In the genomic region with DNA sequence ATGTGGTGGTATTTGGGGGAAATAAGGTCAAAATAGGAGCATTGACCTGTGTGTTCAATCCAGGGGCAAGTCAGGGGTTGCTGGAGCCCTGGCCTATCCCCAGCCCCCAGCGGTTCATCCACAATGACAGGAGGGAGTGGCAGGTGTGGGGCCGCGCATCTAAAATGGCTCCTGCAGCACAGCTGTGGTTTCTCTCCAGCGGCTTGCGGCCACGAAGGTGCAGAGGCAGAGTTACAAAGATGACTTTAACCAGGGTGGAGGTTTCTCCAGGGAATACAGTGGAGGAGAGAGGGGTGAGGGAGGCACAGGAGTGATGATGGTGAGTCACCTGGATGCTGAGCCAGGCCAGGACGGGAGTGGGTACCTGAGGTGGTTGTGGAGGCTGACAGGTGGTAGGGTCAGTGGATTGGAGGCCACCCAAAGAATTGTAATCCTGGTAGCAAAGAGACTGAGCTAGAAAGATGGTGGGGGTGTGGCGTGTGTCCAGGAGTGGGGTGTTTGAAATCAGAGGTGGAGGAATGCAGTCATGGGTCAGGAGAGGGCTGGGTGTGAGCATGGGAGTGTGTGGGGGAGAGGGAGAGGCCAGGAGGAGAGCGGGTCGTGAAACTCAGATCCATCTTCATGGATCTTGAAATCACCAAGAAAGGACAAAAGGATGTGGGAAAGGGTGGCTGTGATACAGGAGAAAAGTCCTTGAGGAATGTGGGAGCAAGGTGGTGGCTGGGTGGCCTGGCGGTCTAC, we compare ENCODE assay signal across 12 cellular contexts.
A peak's percentile ranks its signal among the peaks of the same experiment; 100 is the strongest.
DNase-seq lines count a peak whose midpoint lies in the region; ATAC-seq and TF ChIP-seq lines count a peak whose summit lies in the region.
"Had no signal": no experiment of that assay in that cellular context is flagged by ENCODE, and none has a peak within 500 bp of the region (broad histone marks: within the 10 kb centered on the region; RNA-seq: fewer than 3 reads in every experiment).

No MANE protein-coding gene starts in this region.

- no peaks in the 10 kb centered on the region for H3K79me2 ChIP-seq in DND-41 (ENCODE audit: insufficient read depth, low read length)
- H3K79me2 ChIP-seq in trophoblast cell (ENCODE audit: control insufficient read depth, insufficient read depth, low read length, poor library complexity) = no peaks in the 10 kb centered on the region

- H2AFZ ChIP-seq in DND-41 (ENCODE audit: low read depth, low read length) (no peak overlapping the region), trophoblast cell (ENCODE audit: insufficient read depth, low read length, poor library complexity) (no peak overlapping the region)

- H3K27me3 ChIP-seq in DND-41 (ENCODE audit: insufficient read depth, low read length, poor library complexity) = no peaks in the 10 kb centered on the region
- no peaks in the 10 kb centered on the region for H3K27me3 ChIP-seq in trophoblast cell (ENCODE audit: insufficient read depth, low read length)
- H3K27me3 ChIP-seq: cardiac muscle cell had no signal

- no peak overlapping the region for H2AK5ac ChIP-seq in trophoblast cell (ENCODE audit: low read length)

- no peak overlapping the region for H3K4me3 Mint-ChIP-seq in chondrocyte (ENCODE audit: unreplicated experiment)
- H3K4me3 Mint-ChIP-seq in stimulated activated effector memory CD8-positive, alpha-beta T cell treated with anti-CD3 and anti-CD28 coated beads, Interleukin-12 subunit alpha, Interleukin-12 subunit beta, amount 100 ng/mL, for 72 hours = no peak overlapping the region
- H3K4me3 Mint-ChIP-seq: activated T-cell treated with anti-CD3 and anti-CD28 coated beads, Interleukin-2, amount 50 U/mL, for 72 hours had no signal

- H3K4me1 ChIP-seq in DND-41 (ENCODE audit: insufficient read depth, low read length) = no peaks in the 10 kb centered on the region
- peaks cover 24 to 29% of the 10 kb centered on the region in 2 experiments for H3K4me1 ChIP-seq in trophoblast cell (ENCODE audit: control insufficient read depth in 1 of 2, insufficient read depth in 2 of 2, low read length in 2 of 2)

- H3K4ac ChIP-seq in trophoblast cell (ENCODE audit: low read depth, low read length) = no peak overlapping the region

- no peaks in the 10 kb centered on the region for H3K9me3 Mint-ChIP-seq in chondrocyte (ENCODE audit: low read depth)
- H3K9me3 Mint-ChIP-seq in stimulated activated effector memory CD8-positive, alpha-beta T cell treated with anti-CD3 and anti-CD28 coated beads, Interleukin-12 subunit alpha, Interleukin-12 subunit beta, amount 100 ng/mL, for 72 hours = no peaks in the 10 kb centered on the region
- H3K9me3 Mint-ChIP-seq: activated T-cell treated with anti-CD3 and anti-CD28 coated beads, Interleukin-2, amount 50 U/mL, for 72 hours had no signal

- no peaks in the 10 kb centered on the region for H3K27me3 Mint-ChIP-seq in chondrocyte (ENCODE audit: low read depth)

- H2BK12ac ChIP-seq in trophoblast cell (ENCODE audit: low read length) = peak overlapping the region; percentile 59

- DNase-seq in DND-41 (peak; percentile 33), M059J (ENCODE audit: low read depth) (peak; percentile 39), chondrocyte (ENCODE audit: low spot score) (no peak), trophoblast cell (no peak), iPS-NIHi11 (ENCODE audit: low spot score) (no peak)
- no peak for DNase-seq in stimulated activated effector memory CD8-positive, alpha-beta T cell treated with anti-CD3 and anti-CD28 coated beads, Interleukin-12 subunit alpha, Interleukin-12 subunit beta, amount 100 ng/mL, for 72 hours (ENCODE audit: low spot score in 2 of 2)
- no peak for DNase-seq in activated CD4-positive, CD25-positive, alpha-beta regulatory T cell treated with anti-CD3 and anti-CD28 coated beads, Interleukin-2, amount 50 U/mL, for 72 hours
- DNase-seq: activated CD4-positive, CD25-positive, alpha-beta regulatory T cell; activated T-cell treated with anti-CD3 and anti-CD28 coated beads, Interleukin-2, amount 50 U/mL, for 72 hours; SHP77 had no signal

- H2BK5ac ChIP-seq in trophoblast cell (ENCODE audit: low read depth, low read length, poor library complexity) = no peak overlapping the region

- H3K18ac ChIP-seq in trophoblast cell (ENCODE audit: low read length) = no peak overlapping the region

- H4K12ac ChIP-seq in trophoblast cell (ENCODE audit: low read depth, low read length) = no peak overlapping the region

- H3K4me1 Mint-ChIP-seq in chondrocyte (ENCODE audit: low read depth) = peaks cover 83% of the 10 kb centered on the region
- H3K4me1 Mint-ChIP-seq in stimulated activated effector memory CD8-positive, alpha-beta T cell treated with anti-CD3 and anti-CD28 coated beads, Interleukin-12 subunit alpha, Interleukin-12 subunit beta, amount 100 ng/mL, for 72 hours = peaks cover 9% of the 10 kb centered on the region

- peaks cover 2% of the 10 kb centered on the region; the same call in 1 of the 2 replicates for H4K20me1 ChIP-seq in DND-41 (ENCODE audit: insufficient read depth, low read length)

- H3K79me1 ChIP-seq in trophoblast cell (ENCODE audit: low read length) = peaks cover 14% of the 10 kb centered on the region

- ATAC-seq in DND-41 (ENCODE audit: insufficient read depth, low read depth) (peak; percentile 81), GM18517 (IDR thresholded peaks at IDR 0.05; ENCODE audit: unreplicated experiment) (no peak)
- ATAC-seq in stimulated activated effector memory CD8-positive, alpha-beta T cell treated with anti-CD3 and anti-CD28 coated beads, Interleukin-12 subunit alpha, Interleukin-12 subunit beta, amount 100 ng/mL, for 72 hours = no peak
- ATAC-seq: activated T-cell treated with anti-CD3 and anti-CD28 coated beads, Interleukin-2, amount 50 U/mL, for 72 hours had no signal

- no peak overlapping the region for H4K8ac ChIP-seq in trophoblast cell (ENCODE audit: low read depth, low read length)

- peak overlapping the region; percentile 3 for H4K91ac ChIP-seq in trophoblast cell (ENCODE audit: low read depth, low read length)

- H3K23ac ChIP-seq in trophoblast cell (ENCODE audit: low read length) = no peak overlapping the region

- peaks cover 19% of the 10 kb centered on the region for H3K36me3 Mint-ChIP-seq in chondrocyte (ENCODE audit: low read depth)
- no peaks in the 10 kb centered on the region for H3K36me3 Mint-ChIP-seq in stimulated activated effector memory CD8-positive, alpha-beta T cell treated with anti-CD3 and anti-CD28 coated beads, Interleukin-12 subunit alpha, Interleukin-12 subunit beta, amount 100 ng/mL, for 72 hours

- TF ChIP-seq CTCF in DND-41 (IDR thresholded peaks at IDR 0.05; ENCODE audit: borderline replicate concordance, extremely low read depth, low read length, poor library complexity, severe bottlenecking) (no peak), chondrocyte (IDR thresholded peaks at IDR 0.05) (no peak)

- H3K27ac ChIP-seq in DND-41 (ENCODE audit: low read length) (no peak overlapping the region), trophoblast cell (ENCODE audit: low read depth, low read length) (peak overlapping the region; percentile 91)
- H3K27ac ChIP-seq: cardiac muscle cell had no signal

- H3K9ac ChIP-seq in DND-41 (ENCODE audit: low read depth, low read length) (no peak overlapping the region), trophoblast cell (ENCODE audit: low read length) (no peak overlapping the region)

- H3K9me3 ChIP-seq in DND-41 (ENCODE audit: insufficient read depth, low read length, severe bottlenecking) (no peaks in the 10 kb centered on the region), trophoblast cell (ENCODE audit: insufficient read depth, low read depth, low read length) (no peaks in the 10 kb centered on the region)

- WGBS in trophoblast cell (ENCODE audit: extremely low coverage, insufficient coverage, insufficient read length) = no CpG with 5 or more reads among the region's 11 CpGs

- no peak overlapping the region for H3K4me3 ChIP-seq in DND-41 (ENCODE audit: low read depth in 1 of 2, low read length in 2 of 2)
- no peak overlapping the region for H3K4me3 ChIP-seq in trophoblast cell (ENCODE audit: low read depth, low read length)
- H3K4me3 ChIP-seq: cardiac muscle cell had no signal

- no peak overlapping the region for H3K4me2 ChIP-seq in DND-41 (ENCODE audit: insufficient read depth, low read length)
- H3K4me2 ChIP-seq in trophoblast cell (ENCODE audit: low read length) = no peak overlapping the region

- H3K36me3 ChIP-seq in DND-41 (ENCODE audit: insufficient read depth, low read length) (no peaks in the 10 kb centered on the region), trophoblast cell (ENCODE audit: control insufficient read depth in 1 of 2, insufficient read depth in 2 of 2, low read length in 2 of 2) (peaks cover 6% of the 10 kb centered on the region in 2 experiments)
- H3K36me3 ChIP-seq: cardiac muscle cell had no signal

- peak overlapping the region; percentile 96 for H3K27ac Mint-ChIP-seq in chondrocyte (ENCODE audit: unreplicated experiment)
- no peak overlapping the region for H3K27ac Mint-ChIP-seq in stimulated activated effector memory CD8-positive, alpha-beta T cell treated with anti-CD3 and anti-CD28 coated beads, Interleukin-12 subunit alpha, Interleukin-12 subunit beta, amount 100 ng/mL, for 72 hours
- H3K27ac Mint-ChIP-seq: activated T-cell treated with anti-CD3 and anti-CD28 coated beads, Interleukin-2, amount 50 U/mL, for 72 hours had no signal

- H3K14ac ChIP-seq in trophoblast cell (ENCODE audit: low read length) = peak overlapping the region; percentile 26

- H2BK120ac ChIP-seq in trophoblast cell (ENCODE audit: insufficient read depth, low read length, poor library complexity) = no peak overlapping the region

Comparison
In these comparisons a context has a peak if more than half of its experiments do, and no peak if none do; other contexts are left out.
1. DNase-seq: peak in DND-41 (single experiment) and M059J (single experiment); none in chondrocyte (single experiment), trophoblast cell (0 of 2), stimulated activated effector memory CD8-positive, alpha-beta T cell treated with anti-CD3 and anti-CD28 coated beads, Interleukin-12 subunit alpha, Interleukin-12 subunit beta, amount 100 ng/mL, for 72 hours (0 of 2), activated CD4-positive, CD25-positive, alpha-beta regulatory T cell treated with anti-CD3 and anti-CD28 coated beads, Interleukin-2, amount 50 U/mL, for 72 hours (single experiment) and iPS-NIHi11 (single experiment).